In the genomic region with DNA sequence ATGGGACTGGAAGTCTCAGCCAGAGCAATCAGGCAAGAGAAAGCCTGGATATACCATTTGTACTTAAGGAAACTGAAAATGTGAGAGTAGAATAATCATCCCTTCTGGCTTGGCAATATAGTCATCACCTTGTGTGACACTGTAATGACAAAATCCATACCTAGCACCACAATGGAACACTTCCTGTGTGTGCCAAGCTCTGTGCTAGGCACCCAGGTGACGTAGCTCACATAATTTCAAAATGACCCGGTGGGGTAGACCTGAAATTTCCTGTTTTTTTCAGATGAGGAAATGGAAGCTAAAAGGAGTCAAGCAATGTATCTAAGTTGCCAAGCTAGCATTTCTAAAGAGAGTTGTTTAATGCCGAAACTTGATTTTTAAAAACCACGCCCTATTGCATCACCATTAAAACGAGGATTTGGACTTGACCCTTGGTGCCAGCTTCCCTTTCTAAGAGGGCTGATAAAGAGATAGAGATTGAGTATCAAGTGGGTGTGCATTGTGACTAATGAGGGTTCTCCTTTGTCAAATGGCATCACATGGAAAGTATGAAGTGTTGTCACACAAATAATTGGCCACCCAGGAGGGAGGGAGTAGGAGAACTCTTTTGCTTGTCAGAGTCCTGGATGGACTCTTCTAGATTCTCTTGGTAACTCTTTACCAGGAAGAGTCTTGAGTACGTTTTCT, we compare ENCODE assay signal across 15 cellular contexts.
DNase-seq lines count a peak whose midpoint lies in the region; ATAC-seq, FAIRE-seq and TF ChIP-seq lines count a peak whose summit lies in the region.
"Had no signal": no experiment of that assay in that cellular context is flagged by ENCODE, and none has a peak within 500 bp of the region (broad histone marks: within the 10 kb centered on the region; RNA-seq: fewer than 3 reads in every experiment).

No MANE protein-coding gene starts in this region.

- no peak for FAIRE-seq in GM12892 (lab: Jason Lieb, UNC)

- H3K36me3 ChIP-seq in heart right ventricle: no peaks in the 10 kb centered on the region
- no peaks in the 10 kb centered on the region for H3K36me3 ChIP-seq in skeletal muscle tissue (ENCODE audit: control insufficient read depth in 3 of 3, insufficient read depth in 3 of 3, low read length in 3 of 3)

- no peak for TF ChIP-seq CTCF in heart right ventricle (IDR thresholded peaks at IDR 0.05)

- peak overlapping the region in 9 of 10 donors; percentile 26 to 79 (median 55) for H3K27ac ChIP-seq in heart right ventricle
- peak overlapping the region; percentile 57 for H3K27ac ChIP-seq in skeletal muscle tissue (ENCODE audit: low read depth, low read length)

- H3K4me1 ChIP-seq in heart right ventricle: peaks cover 0 to 27% (median 10%) of the 10 kb centered on the region in 9 donors
- H3K4me1 ChIP-seq in skeletal muscle tissue (ENCODE audit: control insufficient read depth in 3 of 3, insufficient read depth in 3 of 3, low read length in 3 of 3): peaks cover 6 to 14% (median 7%) of the 10 kb centered on the region in 3 donors

- ATAC-seq in heart right ventricle (peak; percentile 15 to 78 (median 40)), HG02981 (IDR thresholded peaks at IDR 0.05; ENCODE audit: unreplicated experiment) (no peak), GM19467 (IDR thresholded peaks at IDR 0.05; ENCODE audit: unreplicated experiment) (no peak)

- peak; percentile 43 for DNase-seq in EL
- peak; percentile 31 for DNase-seq in SKM-1 treated with dmso at 0.1 percent for 144 hours (lab: John Stamatoyannopoulos, UW; ENCODE audit: unreplicated experiment)
- DNase-seq in heart right ventricle: peak in 1 of 2 donors; percentile 8
- DNase-seq in GM12892 (ENCODE audit: insufficient read length): no peak
- DNase-seq in NAMALWA (ENCODE audit: low spot score): no peak
- DNase-seq: activated CD4-positive, CD25-positive, alpha-beta regulatory T cell treated with anti-CD3 and anti-CD28 coated beads, Interleukin-2, amount 50 U/mL, for 72 hours; activated naive CD4-positive, alpha-beta T cell treated with anti-CD3 and anti-CD28 coated beads for 36 hours; CD8-positive, alpha-beta memory T cell; midbrain; NCI-H1930; RPMI8226; stimulated activated CD4-positive, alpha-beta T cell treated with anti-CD3 and anti-CD28 coated beads, Interleukin-12 subunit alpha, Interleukin-12 subunit beta, amount 100 ng/mL, for 4 hours had no signal

- WGBS in heart right ventricle, 2 donors: 59 to 62% methylated on average over 6 of the region's 6 CpGs

- H3K9me3 ChIP-seq in heart right ventricle: peaks cover 0 to 8% (median 0%) of the 10 kb centered on the region in 11 donors
- H3K9me3 ChIP-seq in skeletal muscle tissue (ENCODE audit: control insufficient read depth in 3 of 3, low read length in 3 of 3): no peaks in the 10 kb centered on the region

- H3K9ac ChIP-seq in skeletal muscle tissue (ENCODE audit: low read depth in 1 of 3, low read length in 3 of 3): no peak overlapping the region

- intact Hi-C loops in heart right ventricle (cut with DNase I): loop anchor here in 4 of 10 donors (2.0 to 10.0 kb wide), 4 partner anchors 141 to 261 kb away; partner anchors contain the start of gene PDZRN3 (in 1 of the 4)

- TF ChIP-seq POLR2A in GM12892 (IDR thresholded peaks at IDR 0.05; ENCODE audit: low read depth, low read length): no peak

- H3K4me3 ChIP-seq in heart right ventricle: no peak overlapping the region
- no peak overlapping the region for H3K4me3 ChIP-seq in skeletal muscle tissue (ENCODE audit: low read length in 3 of 3)

- H3K27me3 ChIP-seq in heart right ventricle (no peaks in the 10 kb centered on the region), skeletal muscle tissue (ENCODE audit: control insufficient read depth in 3 of 3, insufficient read depth in 3 of 3, low read length in 3 of 3) (no peaks in the 10 kb centered on the region)

Comparison
In these comparisons a context has a peak if more than half of its experiments do, and no peak if none do; other contexts are left out.
1. DNase-seq: peak in EL (single experiment) and SKM-1 treated with dmso at 0.1 percent for 144 hours (single experiment); none in GM12892 (single experiment) and NAMALWA (single experiment).
2. ATAC-seq: peak in heart right ventricle (8 of 8); none in HG02981 (single experiment) and GM19467 (single experiment).